In the genomic region with DNA sequence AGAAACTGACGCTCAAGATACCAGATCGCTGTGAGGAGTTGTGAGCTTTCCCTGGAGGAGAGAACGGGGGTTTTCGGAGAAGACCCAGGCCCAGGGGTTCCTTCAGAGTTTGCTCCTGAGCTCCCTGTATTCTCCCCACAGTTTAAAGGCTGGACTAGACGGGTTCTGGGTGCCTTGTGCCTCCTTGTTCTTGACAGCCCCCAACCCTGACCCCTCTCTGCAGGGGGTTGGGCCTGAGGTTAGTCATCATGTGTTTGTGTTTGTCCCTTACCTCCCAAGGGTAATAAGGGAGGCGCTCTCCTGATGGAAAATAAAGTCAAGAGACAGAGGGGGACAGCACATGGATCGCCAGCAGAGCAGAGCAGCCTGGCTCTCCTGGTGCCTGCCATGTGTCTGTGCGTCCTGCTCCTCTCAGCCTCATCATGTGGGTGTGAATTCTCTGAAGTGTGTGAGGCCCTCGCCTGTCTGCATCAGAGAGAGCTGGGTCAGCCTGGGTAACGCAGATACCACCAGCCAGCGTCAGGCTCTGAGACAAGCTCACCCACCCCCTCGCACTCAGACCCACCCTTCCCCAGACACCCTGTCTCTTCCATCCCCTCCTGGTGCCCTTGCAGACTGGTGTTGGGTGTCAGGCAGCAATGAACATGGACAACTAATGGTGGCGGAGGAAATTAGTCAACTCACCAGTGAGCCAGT, we compare ENCODE assay signal across 9 cellular contexts. TPM values are rescaled to one million over a fixed set of nuclear protein-coding genes. Genes with fewer than 3 reads are reported as not detected.
DNase-seq lines count a peak whose midpoint lies in the region; ATAC-seq and TF ChIP-seq lines count a peak whose summit lies in the region.
"Had no signal": no experiment of that assay in that cellular context is flagged by ENCODE, and none has a peak within 500 bp of the region (broad histone marks: within the 10 kb centered on the region; RNA-seq: fewer than 3 reads in every experiment).

No MANE protein-coding gene starts in this region.

- H3K27me3 Mint-ChIP-seq in Calu3 (ENCODE audit: unreplicated experiment), result no peaks in the 10 kb centered on the region
- H3K27me3 Mint-ChIP-seq in activated naive CD8-positive, alpha-beta T cell, result no peaks in the 10 kb centered on the region
- no peaks in the 10 kb centered on the region for H3K27me3 Mint-ChIP-seq in activated CD8-positive, alpha-beta memory T cell treated with anti-CD3 and anti-CD28 coated beads, Interleukin-2, amount 10 ng/mL, durations not matched to agents 7 days and 5 days

- H2AFZ ChIP-seq in hepatocyte, result no peak overlapping the region

- no peak for TF ChIP-seq CTCF in Calu3 (IDR thresholded peaks at IDR 0.05; ENCODE audit: unreplicated experiment)
- TF ChIP-seq CTCF in hepatocyte (IDR thresholded peaks at IDR 0.05; ENCODE audit: poor library complexity), result no peak

- WGBS in hepatocyte (ENCODE audit: low lambda C conversion rate, missing lambda C conversion rate), result 87% methylated on average over 13 of the region's 13 CpGs

- intact Hi-C loops in Calu3 (cut with micrococcal nuclease; ENCODE audit: unreplicated experiment), result no loop called here

- no peaks in the 10 kb centered on the region for H4K20me1 ChIP-seq in hepatocyte (ENCODE audit: insufficient read depth, poor library complexity, severe bottlenecking)

- H3K36me3 ChIP-seq in hepatocyte (replicated peaks; ENCODE audit: insufficient read depth, low read depth), result no peaks in the 10 kb centered on the region
- H3K36me3 ChIP-seq in skeletal muscle tissue (ENCODE audit: control insufficient read depth in 3 of 3, insufficient read depth in 3 of 3, low read length in 3 of 3), result peaks cover under 1 to 11% (median 7%) of the 10 kb centered on the region in 3 donors

- DNase-seq in Calu3, result no peak
- no peak for DNase-seq in hepatocyte (ENCODE audit: low spot score)
- no peak for DNase-seq in stimulated activated CD8-positive, alpha-beta memory T cell treated with anti-CD3 and anti-CD28 coated beads, Interleukin-4, amount 100 ng/mL, for 48 hours
- DNase-seq in activated CD8-positive, alpha-beta memory T cell treated with anti-CD3 and anti-CD28 coated beads, Interleukin-2, amount 10 ng/mL, durations not matched to agents 7 days and 5 days, result no peak
- no peak for DNase-seq in DMS53 treated with DMSO at 0.1 percent for 48 hours (lab: John Stamatoyannopoulos, UW; ENCODE audit: unreplicated experiment)
- DNase-seq: testis had no signal

- no peaks in the 10 kb centered on the region for H3K9me3 ChIP-seq in hepatocyte (ENCODE audit: low read depth)
- H3K9me3 ChIP-seq in skeletal muscle tissue (ENCODE audit: control insufficient read depth in 3 of 3, low read length in 3 of 3), result no peaks in the 10 kb centered on the region
- H3K9me3 ChIP-seq: testis had no signal

- H3K27me3 ChIP-seq in hepatocyte (no peaks in the 10 kb centered on the region), skeletal muscle tissue (ENCODE audit: control insufficient read depth in 3 of 3, insufficient read depth in 3 of 3, low read length in 3 of 3) (no peaks in the 10 kb centered on the region)
- H3K27me3 ChIP-seq: testis had no signal

- peak overlapping the region; percentile 80 to 92 (median 91) for H3K9ac ChIP-seq in skeletal muscle tissue (ENCODE audit: low read depth in 1 of 3, low read length in 3 of 3)

- H3K79me2 ChIP-seq in hepatocyte, result no peaks in the 10 kb centered on the region

- ATAC-seq in GM19351 (IDR thresholded peaks at IDR 0.05; ENCODE audit: unreplicated experiment), result no peak
- no peak for ATAC-seq in activated CD8-positive, alpha-beta memory T cell treated with anti-CD3 and anti-CD28 coated beads, Interleukin-2, amount 10 ng/mL, durations not matched to agents 7 days and 5 days

- H3K4me3 ChIP-seq in hepatocyte (no peak overlapping the region), skeletal muscle tissue (ENCODE audit: low read length in 3 of 3) (peak overlapping the region; percentile 69 to 77 (median 71))

- H3K27ac Mint-ChIP-seq in Calu3 (ENCODE audit: unreplicated experiment), result peak overlapping the region; percentile 96
- H3K27ac Mint-ChIP-seq in activated naive CD8-positive, alpha-beta T cell, result peak overlapping the region; percentile 61
- H3K27ac Mint-ChIP-seq in activated CD8-positive, alpha-beta memory T cell treated with anti-CD3 and anti-CD28 coated beads, Interleukin-2, amount 10 ng/mL, durations not matched to agents 7 days and 5 days, result no peak overlapping the region

- H3K27ac ChIP-seq in hepatocyte (peak overlapping the region; percentile 98), skeletal muscle tissue (ENCODE audit: low read depth, low read length) (peak overlapping the region; percentile 99)

- H3K9me2 ChIP-seq in hepatocyte (replicated peaks; ENCODE audit: insufficient read depth), result no peaks in the 10 kb centered on the region

- H3K9me3 Mint-ChIP-seq in Calu3 (ENCODE audit: low read depth, unreplicated experiment), result no peaks in the 10 kb centered on the region
- H3K9me3 Mint-ChIP-seq in activated naive CD8-positive, alpha-beta T cell (ENCODE audit: low read depth), result no peaks in the 10 kb centered on the region
- H3K9me3 Mint-ChIP-seq in activated CD8-positive, alpha-beta memory T cell treated with anti-CD3 and anti-CD28 coated beads, Interleukin-2, amount 10 ng/mL, durations not matched to agents 7 days and 5 days (ENCODE audit: low read depth), result no peaks in the 10 kb centered on the region

- peaks cover 52% of the 10 kb centered on the region for H3K4me1 Mint-ChIP-seq in Calu3 (ENCODE audit: low read depth, unreplicated experiment)
- peaks cover 22% of the 10 kb centered on the region for H3K4me1 Mint-ChIP-seq in activated naive CD8-positive, alpha-beta T cell (ENCODE audit: low read depth)
- peaks cover 21% of the 10 kb centered on the region for H3K4me1 Mint-ChIP-seq in activated CD8-positive, alpha-beta memory T cell treated with anti-CD3 and anti-CD28 coated beads, Interleukin-2, amount 10 ng/mL, durations not matched to agents 7 days and 5 days

- CTCF ChIA-PET in Calu3 (lab: Charles Lee), result interaction anchor here (0.6 to 4.3 kb wide), 9 partner anchors 10 to 49 kb away, joined by 3 to 96 read pairs (median 26); partner anchors contain the start of genes ACBD4, HEXIM1 and HEXIM2
- CTCF ChIA-PET in activated CD8-positive, alpha-beta memory T cell treated with anti-CD3 and anti-CD28 coated beads, Interleukin-2, amount 10 ng/mL, durations not matched to agents 7 days and 5 days (lab: Charles Lee), result interaction anchor here (1.2 to 5.4 kb wide), 4 partner anchors 9 to 35 kb away, joined by 3 to 56 read pairs (median 30); partner anchors contain the start of genes ACBD4, HEXIM1 and HEXIM2

- TSS peak; percentile 49 for BruUV-seq in Calu3 (replicated peaks; lab: Mats Ljungman, UMichigan)

- peak overlapping the region; percentile 65 for H3K4me2 ChIP-seq in hepatocyte

- H3K36me3 Mint-ChIP-seq in Calu3 (ENCODE audit: insufficient read depth, unreplicated experiment), result peaks cover 49% of the 10 kb centered on the region
- peaks cover under 1% of the 10 kb centered on the region for H3K36me3 Mint-ChIP-seq in activated naive CD8-positive, alpha-beta T cell
- peaks cover 3% of the 10 kb centered on the region for H3K36me3 Mint-ChIP-seq in activated CD8-positive, alpha-beta memory T cell treated with anti-CD3 and anti-CD28 coated beads, Interleukin-2, amount 10 ng/mL, durations not matched to agents 7 days and 5 days

- H3K4me1 ChIP-seq in hepatocyte (ENCODE audit: insufficient read depth) (peaks cover 35% of the 10 kb centered on the region), skeletal muscle tissue (ENCODE audit: control insufficient read depth in 3 of 3, insufficient read depth in 3 of 3, low read length in 3 of 3) (peaks cover 22 to 32% (median 30%) of the 10 kb centered on the region in 3 donors)

- H3K4me3 Mint-ChIP-seq in Calu3 (ENCODE audit: low read depth, unreplicated experiment), result peak overlapping the region; percentile 63
- H3K4me3 Mint-ChIP-seq in activated naive CD8-positive, alpha-beta T cell, result no peak overlapping the region
- no peak overlapping the region for H3K4me3 Mint-ChIP-seq in activated CD8-positive, alpha-beta memory T cell treated with anti-CD3 and anti-CD28 coated beads, Interleukin-2, amount 10 ng/mL, durations not matched to agents 7 days and 5 days

RNA-seq across cellular contexts. Expression of gene HEXIM2, which starts 8.8 kb away (rescaled TPM):
- 16.3 and 17.1 TPM in 2 replicates for total RNA-seq in Calu3 (2022)
- 6.7 and 12.2 TPM in 2 replicates for total RNA-seq in hepatocyte
- 7.6 and 10.5 TPM in 2 replicates for polyA plus RNA-seq in hepatocyte
- 10.4 TPM for total RNA-seq in skeletal muscle tissue
- total RNA-seq in activated CD8-positive, alpha-beta memory T cell treated with anti-CD3 and anti-CD28 coated beads, Interleukin-2, amount 10 ng/mL, durations not matched to agents 7 days and 5 days, result 1 to 10 TPM; 6.9 to 7.5 TPM

RNA-seq across cellular contexts. Expression of gene HEXIM1, which starts 22.2 kb away (rescaled TPM):
- total RNA-seq in Calu3 (2022) (57.2 and 64.7 TPM in 2 replicates), hepatocyte (17.1 and 19.2 TPM in 2 replicates), skeletal muscle tissue (14.6 TPM)
- polyA plus RNA-seq in hepatocyte, result 13.5 and 14.5 TPM in 2 replicates
- 10 to 100 TPM; 40.2 to 42.4 TPM for total RNA-seq in activated CD8-positive, alpha-beta memory T cell treated with anti-CD3 and anti-CD28 coated beads, Interleukin-2, amount 10 ng/mL, durations not matched to agents 7 days and 5 days

RNA-seq across cellular contexts. Expression of gene ACBD4, which starts 34.9 kb away (rescaled TPM):
- total RNA-seq in Calu3 (2022) (21.8 and 23.2 TPM in 2 replicates), hepatocyte (8.1 and 8.2 TPM in 2 replicates), skeletal muscle tissue (3.1 TPM)
- 11.2 and 13.7 TPM in 2 replicates for polyA plus RNA-seq in hepatocyte
- total RNA-seq in activated CD8-positive, alpha-beta memory T cell treated with anti-CD3 and anti-CD28 coated beads, Interleukin-2, amount 10 ng/mL, durations not matched to agents 7 days and 5 days, result 10 to 100 TPM; 14.9 to 20.6 TPM

RNA-seq across cellular contexts. Expression of gene PLCD3, which starts 38.1 kb away (rescaled TPM):
- 34.4 and 64.3 TPM in 2 replicates for total RNA-seq in Calu3 (2022)
- total RNA-seq in hepatocyte, result 49.2 and 69.7 TPM in 2 replicates
- 35.7 and 41.8 TPM in 2 replicates for polyA plus RNA-seq in hepatocyte
- 12.0 TPM for total RNA-seq in skeletal muscle tissue
- total RNA-seq in activated CD8-positive, alpha-beta memory T cell treated with anti-CD3 and anti-CD28 coated beads, Interleukin-2, amount 10 ng/mL, durations not matched to agents 7 days and 5 days, result 1 to 10 TPM; 2.6 to 5.2 TPM

RNA-seq across cellular contexts. Expression of gene FMNL1, which starts 51.3 kb away (rescaled TPM):
- total RNA-seq in Calu3 (2022), result 8.5 and 9.6 TPM in 2 replicates
- total RNA-seq in hepatocyte, result 0.30 and 1.4 TPM in 2 replicates
- 1.2 and 2.9 TPM in 2 replicates for polyA plus RNA-seq in hepatocyte
- 3.1 TPM for total RNA-seq in skeletal muscle tissue
- 100 to 1,000 TPM; 482 to 504 TPM for total RNA-seq in activated CD8-positive, alpha-beta memory T cell treated with anti-CD3 and anti-CD28 coated beads, Interleukin-2, amount 10 ng/mL, durations not matched to agents 7 days and 5 days
